In genomic region chr22:20520093-20520511, GRCh38 we compare ENCODE assay signal across 9 cellular contexts. TPM values are rescaled to one million over a fixed set of nuclear protein-coding genes. Genes with fewer than 3 reads are reported as not detected.
DNase-seq lines count a peak whose midpoint lies in the region; ATAC-seq and TF ChIP-seq lines count a peak whose summit lies in the region.
"Had no signal": no experiment of that assay in that cellular context is flagged by ENCODE, and none has a peak within 500 bp of the region (broad histone marks: within the 10 kb centered on the region; RNA-seq: fewer than 3 reads in every experiment).

No MANE protein-coding gene starts in this region.

- H3K4me3 ChIP-seq in left lung = no peak overlapping the region

- peak; percentile 14 for ATAC-seq in left lung
- no peak for ATAC-seq in GM19324 (IDR thresholded peaks at IDR 0.05; ENCODE audit: low FRiP score, unreplicated experiment)
- no peak for ATAC-seq in Right ventricle myocardium superior (ENCODE audit: poor library complexity)

- no peak for TF ChIP-seq CTCF in left lung (IDR thresholded peaks at IDR 0.05)

- intact Hi-C loops in left lung (cut with DNase I) = no loop called here
- intact Hi-C loops in Right ventricle myocardium superior (cut with DNase I) = no loop called here

- peak; percentile 33 for DNase-seq in stimulated activated CD4-positive, alpha-beta T cell treated with anti-CD3 and anti-CD28 coated beads, Interleukin-1b, Interleukin-23, amount 100 ng/mL, for 48 hours
- DNase-seq in stimulated activated CD4-positive, alpha-beta T cell treated with anti-CD3 and anti-CD28 coated beads, Interleukin-2, amount 100 ng/mL, for 48 hours = no peak
- peak; percentile 38 for DNase-seq in activated gamma-delta T cell treated with anti-CD3 and anti-CD28 coated beads, Interleukin-2, amount 50 U/mL, for 16 hours (ENCODE audit: low read depth)
- DNase-seq in left lung = no peak
- no peak for DNase-seq in Right ventricle myocardium superior
- no peak for DNase-seq in iPS-NIHi7 (ENCODE audit: extremely low spot score)
- no peak for DNase-seq in NCI-H2081 treated with DMSO at 0.1 percent for 48 hours (lab: John Stamatoyannopoulos, UW)
- DNase-seq: hypothalamus had no signal

- H3K36me3 ChIP-seq in left lung = peaks cover 0 to 47% of the 10 kb centered on the region in 2 donors

- no peak overlapping the region for H3K27ac ChIP-seq in left lung

- H3K9me3 ChIP-seq in left lung = no peaks in the 10 kb centered on the region

- peaks cover 7 to 65% of the 10 kb centered on the region in 2 donors for H3K4me1 ChIP-seq in left lung

- H3K27me3 ChIP-seq in left lung = no peaks in the 10 kb centered on the region

RNA-seq across cellular contexts. Expression of gene MED15, which starts 12.7 kb away (rescaled TPM):
- total RNA-seq in left lung (100 to 1,000 TPM in 1 of 2 donors, 10 to 100 TPM in 1; 89.6 to 121 TPM), Right ventricle myocardium superior (36.3 TPM)

RNA-seq across cellular contexts. Expression of gene KLHL22, which starts 24.5 kb away (rescaled TPM):
- total RNA-seq in left lung (10 to 100 TPM; 22.0 to 26.4 TPM), Right ventricle myocardium superior (13.5 TPM)

Comparison
In these comparisons a context has a peak if more than half of its experiments do, and no peak if none do; other contexts are left out.
1. DNase-seq: peak in stimulated activated CD4-positive, alpha-beta T cell treated with anti-CD3 and anti-CD28 coated beads, Interleukin-1b, Interleukin-23, amount 100 ng/mL, for 48 hours (single experiment) and activated gamma-delta T cell treated with anti-CD3 and anti-CD28 coated beads, Interleukin-2, amount 50 U/mL, for 16 hours (single experiment); none in stimulated activated CD4-positive, alpha-beta T cell treated with anti-CD3 and anti-CD28 coated beads, Interleukin-2, amount 100 ng/mL, for 48 hours (0 of 2), left lung (0 of 2), Right ventricle myocardium superior (single experiment), iPS-NIHi7 (single experiment) and NCI-H2081 treated with DMSO at 0.1 percent for 48 hours (single experiment).